6 cellular contexts compared by ENCODE assay signal in the genomic region with DNA sequence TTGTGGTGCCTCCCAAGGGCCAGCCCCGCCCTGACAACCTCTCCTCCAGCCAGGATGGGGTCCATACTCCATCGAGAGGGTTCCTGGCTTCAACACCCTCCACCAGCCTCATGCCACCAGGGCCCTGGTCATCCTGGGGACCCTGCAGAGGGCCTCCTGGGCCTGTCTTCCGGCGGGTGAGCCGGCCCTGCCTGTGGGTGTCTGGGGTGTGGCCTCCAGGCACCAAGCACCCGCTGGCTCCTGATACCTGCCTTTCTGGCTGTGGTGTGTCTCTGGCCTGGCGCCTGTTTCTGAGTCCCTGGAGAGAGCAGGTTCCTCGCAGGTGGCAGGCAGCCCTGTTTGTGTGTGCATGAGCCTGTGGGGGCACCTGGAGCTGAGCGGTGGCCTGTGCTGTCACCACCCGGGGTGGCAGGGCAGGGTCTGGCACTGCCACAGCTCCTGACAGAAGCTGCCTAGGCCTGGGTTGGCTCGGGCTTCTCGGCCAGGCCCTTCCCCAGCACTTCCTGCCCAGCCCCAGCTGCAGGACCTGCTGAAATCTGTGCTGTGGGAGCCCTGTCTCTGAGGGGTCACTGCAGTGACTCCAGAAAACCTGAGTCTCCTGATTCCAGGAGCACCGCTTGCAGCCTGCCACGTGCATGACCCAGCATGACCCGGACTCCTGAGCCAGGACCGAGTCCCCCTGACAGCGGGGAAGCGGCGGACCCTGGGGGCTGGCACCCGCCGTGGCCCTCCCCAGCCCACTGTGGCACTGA. TPM values are rescaled to one million over a fixed set of nuclear protein-coding genes. Genes with fewer than 3 reads are reported as not detected.
DNase-seq lines count a peak whose midpoint lies in the region; FAIRE-seq and TF ChIP-seq lines count a peak whose summit lies in the region.

No MANE protein-coding gene starts in this region.

- peak overlapping the region; percentile 36; the same call in 1 of the 2 replicates for H3K27ac ChIP-seq in KMS-11
- peak overlapping the region; percentile 89 to 91 for H3K27ac ChIP-seq in esophagus (ENCODE audit: low read depth in 2 of 2, low read length in 1 of 2)

- H3K36me3 ChIP-seq in KMS-11 (ENCODE audit: insufficient read depth) (no peaks in the 10 kb centered on the region), esophagus (ENCODE audit: control insufficient read depth in 2 of 2, insufficient read depth in 2 of 2, low read length in 1 of 2) (no peaks in the 10 kb centered on the region)

- H3K27me3 ChIP-seq in KMS-11 (ENCODE audit: insufficient read depth, low read depth) (peaks cover 8% of the 10 kb centered on the region; the same call in 1 of the 2 replicates), esophagus (ENCODE audit: control insufficient read depth in 1 of 2, insufficient read depth in 2 of 2, low read length in 2 of 2) (no peaks in the 10 kb centered on the region)

- H3K79me2 ChIP-seq in KMS-11 (ENCODE audit: insufficient read depth, low read depth): no peaks in the 10 kb centered on the region

- H3K9me3 ChIP-seq in esophagus (ENCODE audit: control insufficient read depth in 2 of 2, insufficient read depth in 1 of 2, low read depth in 1 of 2, low read length in 1 of 2): no peaks in the 10 kb centered on the region

- no peak overlapping the region; the same call in 1 of the 2 replicates for H3K9ac ChIP-seq in KMS-11

- peak overlapping the region; percentile 38; the same call in 1 of the 2 replicates for H2AFZ ChIP-seq in KMS-11 (ENCODE audit: low read depth)

- no peak for FAIRE-seq in H54 (lab: Jason Lieb, UNC)

- peak; percentile 19 for DNase-seq in A172 (ENCODE audit: low spot score)
- no peak for DNase-seq in H54 (ENCODE audit: insufficient read length, low spot score)
- no peak for DNase-seq in Ammon's horn (ENCODE audit: low spot score)
- DNase-seq in NCI-H146 (lab: John Stamatoyannopoulos, UW): no peak

- peaks cover 36% of the 10 kb centered on the region for H3K4me1 ChIP-seq in KMS-11 (ENCODE audit: low read depth, poor library complexity, severe bottlenecking)
- H3K4me1 ChIP-seq in esophagus (ENCODE audit: control insufficient read depth in 2 of 2, insufficient read depth in 2 of 2, low read length in 1 of 2): peaks cover 9 to 46% of the 10 kb centered on the region in 2 donors

- H3K4me2 ChIP-seq in KMS-11: peak overlapping the region; percentile 2; the same call in 1 of the 2 replicates

- TF ChIP-seq POLR2A in H54 (IDR thresholded peaks at IDR 0.05; ENCODE audit: low read depth, low read length): no peak

- 45 to 47% methylated on average over 18 to 21 of the region's 21 CpGs for WGBS in esophagus, 2 donors

- no peak overlapping the region for H3K4me3 ChIP-seq in KMS-11 (IDR thresholded peaks at IDR 0.05; ENCODE audit: insufficient read depth, low read depth, low read length)
- no peak overlapping the region for H3K4me3 ChIP-seq in esophagus (ENCODE audit: low read depth in 1 of 2, low read length in 2 of 2)

- TF ChIP-seq CTCF in KMS-11 (conservative IDR thresholded peaks at IDR 0.05; ENCODE audit: low read depth, low read length): no peak

- H4K20me1 ChIP-seq in KMS-11 (ENCODE audit: insufficient read depth): no peaks in the 10 kb centered on the region

RNA-seq across cellular contexts. Expression of a gene that starts 18.4 kb away (rescaled TPM):
- total RNA-seq in A172 (2014; rRNA removed; shearing (Covaris generic)): 0.31 and 0.93 TPM in 2 replicates
- polyA plus RNA-seq in esophagus: 1 to 10 TPM; 2.4 to 2.6 TPM

RNA-seq across cellular contexts. Expression of a gene that starts 20.6 kb away (rescaled TPM):
- not detected in 2 replicates for total RNA-seq in A172 (2014; rRNA removed; shearing (Covaris generic))
- polyA plus RNA-seq in esophagus: under 1 TPM; 0.12 to 0.37 TPM

RNA-seq across cellular contexts. Expression of a gene that starts 28.2 kb away (rescaled TPM):
- total RNA-seq in A172 (2014; rRNA removed; shearing (Covaris generic)): not detected in 2 replicates
- polyA plus RNA-seq in esophagus: not detected

RNA-seq across cellular contexts. Expression of a gene that starts 50.4 kb away (rescaled TPM):
- 29.3 and 35.9 TPM in 2 replicates for total RNA-seq in A172 (2014; rRNA removed; shearing (Covaris generic))
- 10 to 100 TPM; 25.5 to 49.3 TPM for polyA plus RNA-seq in esophagus

RNA-seq across cellular contexts. Expression of a gene that starts 50.5 kb away (rescaled TPM):
- total RNA-seq in A172 (2014; rRNA removed; shearing (Covaris generic)): 13.4 and 26.6 TPM in 2 replicates
- polyA plus RNA-seq in esophagus: 10 to 100 TPM; 28.4 to 41.7 TPM
